In genomic region chr2:85680707-85681353, GRCh38 we compare ENCODE assay signal across 15 cellular contexts. TPM values are rescaled to one million over a fixed set of nuclear protein-coding genes. Genes with fewer than 3 reads are reported as not detected.
DNase-seq lines count a peak whose midpoint lies in the region; ATAC-seq, FAIRE-seq and TF ChIP-seq lines count a peak whose summit lies in the region.
"Had no signal": no experiment of that assay in that cellular context is flagged by ENCODE, and none has a peak within 500 bp of the region (broad histone marks: within the 10 kb centered on the region; RNA-seq: fewer than 3 reads in every experiment).

No MANE protein-coding gene starts in this region.

- H3K27me3 Mint-ChIP-seq in activated CD4-positive, alpha-beta T cell treated with anti-CD3 and anti-CD28 coated beads, Interleukin-2, amount 10 ng/mL, durations not matched to agents 24 days and 14 days = no peaks in the 10 kb centered on the region
- H3K27me3 Mint-ChIP-seq in chondrocyte (ENCODE audit: low read depth) = peaks cover 2% of the 10 kb centered on the region

- H3K4me1 Mint-ChIP-seq in activated CD4-positive, alpha-beta T cell treated with anti-CD3 and anti-CD28 coated beads, Interleukin-2, amount 10 ng/mL, durations not matched to agents 24 days and 14 days = peaks cover 24% of the 10 kb centered on the region
- peaks cover 9% of the 10 kb centered on the region for H3K4me1 Mint-ChIP-seq in chondrocyte (ENCODE audit: low read depth)
- H3K4me1 Mint-ChIP-seq: nephron had no signal

- H3K36me3 Mint-ChIP-seq in activated CD4-positive, alpha-beta T cell treated with anti-CD3 and anti-CD28 coated beads, Interleukin-2, amount 10 ng/mL, durations not matched to agents 24 days and 14 days (ENCODE audit: low read depth) = no peaks in the 10 kb centered on the region
- no peaks in the 10 kb centered on the region for H3K36me3 Mint-ChIP-seq in chondrocyte (ENCODE audit: low read depth)

- no peaks in the 10 kb centered on the region for H3K9me3 Mint-ChIP-seq in activated CD4-positive, alpha-beta T cell treated with anti-CD3 and anti-CD28 coated beads, Interleukin-2, amount 10 ng/mL, durations not matched to agents 24 days and 14 days
- no peaks in the 10 kb centered on the region for H3K9me3 Mint-ChIP-seq in chondrocyte (ENCODE audit: low read depth)
- H3K9me3 Mint-ChIP-seq: nephron had no signal

- H3K27ac Mint-ChIP-seq in activated CD4-positive, alpha-beta T cell treated with anti-CD3 and anti-CD28 coated beads, Interleukin-2, amount 10 ng/mL, durations not matched to agents 24 days and 14 days = peak overlapping the region; percentile 91
- no peak overlapping the region for H3K27ac Mint-ChIP-seq in chondrocyte (ENCODE audit: unreplicated experiment)
- H3K27ac Mint-ChIP-seq: B cell, nephron had no signal

- ATAC-seq in HG03439 (IDR thresholded peaks at IDR 0.05; ENCODE audit: unreplicated experiment) (no peak), GM18502 (IDR thresholded peaks at IDR 0.05; ENCODE audit: poor library complexity, unreplicated experiment) (no peak)
- ATAC-seq: K562 had no signal

- H3K4me3 Mint-ChIP-seq in activated CD4-positive, alpha-beta T cell treated with anti-CD3 and anti-CD28 coated beads, Interleukin-2, amount 10 ng/mL, durations not matched to agents 24 days and 14 days = peak overlapping the region; percentile 77
- H3K4me3 Mint-ChIP-seq in chondrocyte (ENCODE audit: unreplicated experiment) = no peak overlapping the region
- H3K4me3 Mint-ChIP-seq: B cell, nephron had no signal

- TF ChIP-seq CTCF in chondrocyte (IDR thresholded peaks at IDR 0.05) = no peak

- intact Hi-C loops in activated CD4-positive, alpha-beta T cell treated with anti-CD3 and anti-CD28 coated beads, Interleukin-2, amount 10 ng/mL, durations not matched to agents 24 days and 14 days (cut with micrococcal nuclease) = loop anchor here (2.0 kb wide), 1 partner anchor 74 kb away; no protein-coding TSS in a partner anchor

- FAIRE-seq in urothelium cell line (lab: Jason Lieb, UNC) = no peak
- FAIRE-seq: endometrium, K562 had no signal

- DNase-seq in activated CD4-positive, alpha-beta T cell treated with anti-CD3 and anti-CD28 coated beads, Interleukin-2, amount 10 ng/mL, durations not matched to agents 24 days and 14 days = peak; percentile 67
- DNase-seq in activated CD4-positive, alpha-beta T cell treated with anti-CD3 and anti-CD28 coated beads for 48 hours = no peak
- DNase-seq in NCI-H2107 treated with DMSO at 0.1 percent for 48 hours (lab: John Stamatoyannopoulos, UW; ENCODE audit: unreplicated experiment) (peak; percentile 58), chondrocyte (ENCODE audit: low spot score) (peak; percentile 36), renal cortical epithelial cell (ENCODE audit: low read depth) (peak; percentile 89), urothelium cell line (ENCODE audit: low spot score) (no peak)
- DNase-seq: activated CD4-positive, alpha-beta T cell treated with anti-CD3 and anti-CD28 coated beads, Interleukin-2, amount 50 U/mL, for 1 hour; SIG-M5 had no signal

RNA-seq across cellular contexts. Expression of gene SFTPB, which starts 12.8 kb away (rescaled TPM):
- not detected in 2 replicates for total RNA-seq in activated CD4-positive, alpha-beta T cell treated with anti-CD3 and anti-CD28 coated beads, Interleukin-2, amount 10 ng/mL, durations not matched to agents 24 days and 14 days
- total RNA-seq in chondrocyte (not detected in 3 replicates), renal cortical epithelial cell (not detected in 2 replicates)
- total RNA-seq: B cell, NCI-H460 had no signal

RNA-seq across cellular contexts. Expression of gene GNLY, which starts 13.3 kb away (rescaled TPM):
- 54.1 and 58.5 TPM in 2 replicates for total RNA-seq in activated CD4-positive, alpha-beta T cell treated with anti-CD3 and anti-CD28 coated beads, Interleukin-2, amount 10 ng/mL, durations not matched to agents 24 days and 14 days
- not detected in 3 replicates for total RNA-seq in chondrocyte
- total RNA-seq in renal cortical epithelial cell = not detected in 2 replicates
- total RNA-seq: K562, NCI-H460 had no signal

Comparison
In these comparisons a context has a peak if more than half of its experiments do, and no peak if none do; other contexts are left out.
1. DNase-seq: peak in activated CD4-positive, alpha-beta T cell treated with anti-CD3 and anti-CD28 coated beads, Interleukin-2, amount 10 ng/mL, durations not matched to agents 24 days and 14 days (single experiment), NCI-H2107 treated with DMSO at 0.1 percent for 48 hours (single experiment), chondrocyte (single experiment) and renal cortical epithelial cell (single experiment); none in activated CD4-positive, alpha-beta T cell treated with anti-CD3 and anti-CD28 coated beads for 48 hours (single experiment) and urothelium cell line (single experiment).
2. RNA of gene GNLY, which starts 13.3 kb away (total RNA-seq): 54.1 to 58.5 TPM in activated CD4-positive, alpha-beta T cell treated with anti-CD3 and anti-CD28 coated beads, Interleukin-2, amount 10 ng/mL, durations not matched to agents 24 days and 14 days; not detected in chondrocyte and not detected in renal cortical epithelial cell; every median in the first group is over 10 times any median in the second.